27 cellular contexts compared by ENCODE assay signal in genomic region chr11:71060358-71060757, GRCh38.
"Had no signal": no experiment of that assay in that cellular context is flagged by ENCODE, and none has a peak within 500 bp of the region (broad histone marks: within the 10 kb centered on the region; RNA-seq: fewer than 3 reads in every experiment).

No MANE protein-coding gene starts in this region.

- H3K27me3 Mint-ChIP-seq: type B pancreatic cell had no signal

- H3K4me3 Mint-ChIP-seq: immature natural killer cell; mesothelial cell of epicardium; naive thymus-derived CD4-positive, alpha-beta T cell; natural killer cell treated with Interleukin-12 subunit alpha and Interleukin-12 subunit beta and Interleukin-15 and Interleukin-18, amount 100 ng/mL, for 72 hours; stimulated activated memory B cell treated with anti-CD40 and anti-IgM and Interleukin-4, amounts not matched to agents 10 μg/mL and 1 μg/mL and 100 μg/mL, for 72 hours; stimulated activated naive CD8-positive, alpha-beta T cell treated with anti-CD3 and anti-CD28 coated beads, Interleukin-15, amount 100 ng/mL, for 72 hours; type B pancreatic cell had no signal

- H3K27me3 ChIP-seq: pancreas, uterus had no signal

- H3K4me3 ChIP-seq: left ventricle myocardium inferior, lung, pancreas, prostate gland, spleen, tibial nerve, uterus had no signal

- H3K9me3 Mint-ChIP-seq: immature natural killer cell; mesothelial cell of epicardium; natural killer cell treated with Interleukin-12 subunit alpha and Interleukin-12 subunit beta and Interleukin-15 and Interleukin-18, amount 100 ng/mL, for 72 hours; stimulated activated naive CD8-positive, alpha-beta T cell treated with anti-CD3 and anti-CD28 coated beads, Interleukin-15, amount 100 ng/mL, for 72 hours; type B pancreatic cell had no signal

- H3K36me3 ChIP-seq: left ventricle myocardium inferior, prostate gland, spleen, tibial nerve, uterus had no signal

- ATAC-seq: left colon; naive thymus-derived CD4-positive, alpha-beta T cell; natural killer cell treated with Interleukin-12 subunit alpha and Interleukin-12 subunit beta and Interleukin-15 and Interleukin-18, amount 100 ng/mL, for 72 hours; pancreas; sciatic nerve; stimulated activated memory B cell treated with anti-CD40 and anti-IgM and Interleukin-4, amounts not matched to agents 10 μg/mL and 1 μg/mL and 100 μg/mL, for 72 hours; stimulated activated naive CD8-positive, alpha-beta T cell treated with anti-CD3 and anti-CD28 coated beads, Interleukin-15, amount 100 ng/mL, for 72 hours had no signal

- H3K4me1 ChIP-seq: left ventricle myocardium inferior, pancreas, prostate gland, spleen, tibial nerve, uterus had no signal

- H3K4me1 Mint-ChIP-seq: immature natural killer cell; mesothelial cell of epicardium; stimulated activated naive CD8-positive, alpha-beta T cell treated with anti-CD3 and anti-CD28 coated beads, Interleukin-15, amount 100 ng/mL, for 72 hours had no signal

- DNase-seq: hypothalamus; immature natural killer cell; kidney; left colon; left ventricle myocardium inferior; mesendoderm; naive thymus-derived CD4-positive, alpha-beta T cell; nucleus accumbens; pancreas; retina; small intestine; spleen; stimulated activated CD4-positive, alpha-beta T cell treated with anti-CD3 and anti-CD28 coated beads, Interleukin-2, amount 100 ng/mL, for 48 hours; stimulated activated CD4-positive, alpha-beta T cell treated with anti-CD3 and anti-CD28 coated beads, Interleukin-4, amount 100 ng/mL, for 4 hours; stimulated activated CD8-positive, alpha-beta memory T cell treated with anti-CD3 and anti-CD28 coated beads, Interleukin-4, amount 100 ng/mL, for 48 hours; stimulated activated naive CD4-positive, alpha-beta T cell treated with Interleukin-2 at 50 U/mL for 16 hours; stimulated activated naive CD8-positive, alpha-beta T cell treated with anti-CD3 and anti-CD28 coated beads, Interleukin-15, amount 100 ng/mL, for 72 hours; substantia nigra; uterus had no signal

- H3K36me3 Mint-ChIP-seq: immature natural killer cell; mesothelial cell of epicardium; naive thymus-derived CD4-positive, alpha-beta T cell; natural killer cell treated with Interleukin-12 subunit alpha and Interleukin-12 subunit beta and Interleukin-15 and Interleukin-18, amount 100 ng/mL, for 72 hours; stimulated activated memory B cell treated with anti-CD40 and anti-IgM and Interleukin-4, amounts not matched to agents 10 μg/mL and 1 μg/mL and 100 μg/mL, for 72 hours had no signal

- H3K9me3 ChIP-seq: left ventricle myocardium inferior, pancreas, prostate gland, spleen, tibial nerve, uterus had no signal

- H3K27ac ChIP-seq: left ventricle myocardium inferior, pancreas, prostate gland, spleen, tibial nerve, uterus had no signal

- H3K27ac Mint-ChIP-seq: immature natural killer cell; mesothelial cell of epicardium; naive thymus-derived CD4-positive, alpha-beta T cell; natural killer cell treated with Interleukin-12 subunit alpha and Interleukin-12 subunit beta and Interleukin-15 and Interleukin-18, amount 100 ng/mL, for 72 hours; stimulated activated memory B cell treated with anti-CD40 and anti-IgM and Interleukin-4, amounts not matched to agents 10 μg/mL and 1 μg/mL and 100 μg/mL, for 72 hours; stimulated activated naive CD8-positive, alpha-beta T cell treated with anti-CD3 and anti-CD28 coated beads, Interleukin-15, amount 100 ng/mL, for 72 hours; type B pancreatic cell had no signal
